In the genomic region with DNA sequence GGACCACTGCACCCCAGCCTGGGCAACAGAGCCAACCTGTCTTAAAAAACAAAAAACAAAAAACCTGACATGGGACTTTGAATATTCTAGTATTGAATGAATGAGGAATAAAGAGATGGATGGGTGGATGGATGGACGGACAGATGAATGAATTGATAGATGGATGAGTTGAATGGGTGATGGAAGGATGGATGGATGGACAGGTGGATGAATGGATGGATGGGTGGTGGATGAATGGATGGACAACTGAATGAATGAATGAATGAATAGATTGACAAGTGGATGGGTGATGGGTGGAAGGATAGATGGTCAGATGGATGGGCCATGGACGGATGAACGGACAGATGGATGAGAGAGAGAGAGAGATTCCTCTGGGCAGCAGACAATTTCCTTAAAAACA, we compare ENCODE assay signal across 28 cellular contexts.
"Had no signal": no experiment of that assay in that cellular context is flagged by ENCODE, and none has a peak within 500 bp of the region (broad histone marks: within the 10 kb centered on the region; RNA-seq: fewer than 3 reads in every experiment).

No MANE protein-coding gene starts in this region.

- H2AFZ ChIP-seq: hepatocyte, parathyroid adenoma had no signal

- H3K4me1 Mint-ChIP-seq: central memory CD8-positive, alpha-beta T cell; nephron had no signal

- H3K36me3 Mint-ChIP-seq: activated naive CD4-positive, alpha-beta T cell treated with anti-CD3 and anti-CD28 coated beads, Interleukin-2, amount 10 ng/mL, durations not matched to agents 7 days and 5 days had no signal

- ATAC-seq: left ventricle myocardium superior, sciatic nerve had no signal

- H3K36me3 ChIP-seq: adrenal gland, ascending aorta, colonic mucosa, esophagus muscularis mucosa, vagina, WERI-Rb-1 had no signal

- H3K4me3 Mint-ChIP-seq: activated naive CD4-positive, alpha-beta T cell treated with anti-CD3 and anti-CD28 coated beads, Interleukin-2, amount 10 ng/mL, durations not matched to agents 7 days and 5 days; central memory CD8-positive, alpha-beta T cell; nephron had no signal

- H3K27ac ChIP-seq: adrenal gland, ascending aorta, colonic mucosa, dorsolateral prefrontal cortex, esophagus muscularis mucosa, hepatocyte, parathyroid adenoma, SK-N-MC, testis, vagina, WERI-Rb-1 had no signal

- H3K9me3 ChIP-seq: adrenal gland, ascending aorta, colonic mucosa, esophagus muscularis mucosa, testis, vagina had no signal

- H3K79me2 ChIP-seq: hepatocyte, parathyroid adenoma had no signal

- H3K4me1 ChIP-seq: adrenal gland, ascending aorta, colonic mucosa, esophagus muscularis mucosa, parathyroid adenoma, testis, vagina had no signal

- H3K27ac Mint-ChIP-seq: activated naive CD4-positive, alpha-beta T cell treated with anti-CD3 and anti-CD28 coated beads, Interleukin-2, amount 10 ng/mL, durations not matched to agents 7 days and 5 days; nephron had no signal

- H3K9ac ChIP-seq: parathyroid adenoma had no signal

- H3K27me3 Mint-ChIP-seq: central memory CD8-positive, alpha-beta T cell had no signal

- H3K27me3 ChIP-seq: adrenal gland, ascending aorta, colonic mucosa, esophagus muscularis mucosa, hepatocyte, testis, vagina had no signal

- H3K4me3 ChIP-seq: adrenal gland, ascending aorta, colonic mucosa, dorsolateral prefrontal cortex, esophagus muscularis mucosa, hepatocyte, SK-N-MC, testis, vagina had no signal

- DNase-seq: activated naive CD4-positive, alpha-beta T cell treated with anti-CD3 and anti-CD28 coated beads, Interleukin-2, amount 10 ng/mL, durations not matched to agents 7 days and 5 days; activated T-cell treated with anti-CD3 and anti-CD28 coated beads, Interleukin-2, amount 50 U/mL, for 1 hour; adrenal gland; colonic mucosa; glutamatergic neuron; left ventricle myocardium superior; midbrain; small intestine; stimulated activated CD4-positive, alpha-beta T cell treated with anti-CD3 and anti-CD28 coated beads, Interleukin-15, amount 100 ng/mL, for 24 hours; stimulated activated CD4-positive, alpha-beta T cell treated with anti-CD3 and anti-CD28 coated beads, Interleukin-2, amount 100 ng/mL, for 48 hours; stimulated activated CD8-positive, alpha-beta memory T cell treated with anti-CD3 and anti-CD28 coated beads, Interleukin-4, amount 100 ng/mL, for 48 hours; stimulated activated naive CD4-positive, alpha-beta T cell; SW 1271; testis; trophoblast cell; WERI-Rb-1 had no signal

- H3K9me3 Mint-ChIP-seq: central memory CD8-positive, alpha-beta T cell had no signal

- H3K4me2 ChIP-seq: hepatocyte had no signal

- FAIRE-seq: frontal cortex, small intestine, TTC549 had no signal
